In genomic region chr1:16167331-16168143, GRCh38 we compare ENCODE assay signal across 8 cellular contexts. TPM values are rescaled to one million over a fixed set of nuclear protein-coding genes. Genes with fewer than 3 reads are reported as not detected.
DNase-seq lines count a peak whose midpoint lies in the region; ATAC-seq and TF ChIP-seq lines count a peak whose summit lies in the region.

No MANE protein-coding gene starts in this region.

- peaks cover 21% of the 10 kb centered on the region for H3K4me1 ChIP-seq in ectodermal cell (ENCODE audit: control insufficient read depth, insufficient read depth, low read length)
- H3K4me1 ChIP-seq in naive thymus-derived CD4-positive, alpha-beta T cell (ENCODE audit: control insufficient read depth in 2 of 2, insufficient read depth in 2 of 2, low read length in 2 of 2), result peaks cover 24 to 39% of the 10 kb centered on the region in 2 donors

- BruUV-seq in Calu3 (replicated peaks; lab: Mats Ljungman, UMichigan), result no TSS peak

- no peak for TF ChIP-seq CTCF in Calu3 (IDR thresholded peaks at IDR 0.05; ENCODE audit: unreplicated experiment)
- no peak for TF ChIP-seq CTCF in HL-60 (IDR thresholded peaks at IDR 0.05; ENCODE audit: insufficient read depth, low read length)

- POLR2A ChIA-PET in naive thymus-derived CD4-positive, alpha-beta T cell (lab: Charles Lee), result no interaction called here

- ATAC-seq in naive thymus-derived CD4-positive, alpha-beta T cell, result peak; percentile 89
- no peak for ATAC-seq in HG03571 (IDR thresholded peaks at IDR 0.05; ENCODE audit: unreplicated experiment)

- CTCF ChIA-PET in Calu3 (lab: Charles Lee), result no interaction called here
- CTCF ChIA-PET in naive thymus-derived CD4-positive, alpha-beta T cell (lab: Charles Lee), result interaction anchor here (1.7 kb wide), 1 partner anchor 89 kb away, joined by 7 read pairs; no protein-coding TSS in a partner anchor

- H3K36me3 Mint-ChIP-seq in Calu3 (ENCODE audit: insufficient read depth, unreplicated experiment), result peaks cover 35% of the 10 kb centered on the region
- H3K36me3 Mint-ChIP-seq in naive thymus-derived CD4-positive, alpha-beta T cell, result no peaks in the 10 kb centered on the region
- no peaks in the 10 kb centered on the region for H3K36me3 Mint-ChIP-seq in stimulated activated naive CD8-positive, alpha-beta T cell treated with anti-CD3 and anti-CD28 coated beads, Interleukin-15, Interleukin-2, amounts not matched to agents 100 ng/mL and 50 ng/mL, for 24 hours (ENCODE audit: low read depth)

- intact Hi-C loops in Calu3 (cut with micrococcal nuclease; ENCODE audit: unreplicated experiment), result no loop called here
- intact Hi-C loops in naive thymus-derived CD4-positive, alpha-beta T cell (cut with micrococcal nuclease), result loop anchor here in 1 of 2 donors (1.0 kb wide), 1 partner anchor 39 kb away; no protein-coding TSS in a partner anchor

- peak overlapping the region; percentile 61 for H3K4me3 Mint-ChIP-seq in Calu3 (ENCODE audit: low read depth, unreplicated experiment)
- peak overlapping the region; percentile 56 to 85 (median 80) for H3K4me3 Mint-ChIP-seq in naive thymus-derived CD4-positive, alpha-beta T cell
- peak overlapping the region; percentile 13 for H3K4me3 Mint-ChIP-seq in stimulated activated naive CD8-positive, alpha-beta T cell treated with anti-CD3 and anti-CD28 coated beads, Interleukin-15, Interleukin-2, amounts not matched to agents 100 ng/mL and 50 ng/mL, for 24 hours

- peaks cover 34% of the 10 kb centered on the region for H3K27me3 ChIP-seq in HL-60 (ENCODE audit: insufficient read depth, poor library complexity, severe bottlenecking)
- no peaks in the 10 kb centered on the region for H3K27me3 ChIP-seq in ectodermal cell (ENCODE audit: control insufficient read depth, insufficient read depth, low read length, poor library complexity, severe bottlenecking)
- H3K27me3 ChIP-seq in naive thymus-derived CD4-positive, alpha-beta T cell (ENCODE audit: control insufficient read depth in 2 of 2, insufficient read depth in 2 of 2, low read length in 2 of 2), result no peaks in the 10 kb centered on the region

- no peaks in the 10 kb centered on the region for H3K9me3 Mint-ChIP-seq in Calu3 (ENCODE audit: low read depth, unreplicated experiment)
- peaks cover 0 to 1% (median 0%) of the 10 kb centered on the region in 11 donors for H3K9me3 Mint-ChIP-seq in naive thymus-derived CD4-positive, alpha-beta T cell
- no peaks in the 10 kb centered on the region for H3K9me3 Mint-ChIP-seq in stimulated activated naive CD8-positive, alpha-beta T cell treated with anti-CD3 and anti-CD28 coated beads, Interleukin-15, Interleukin-2, amounts not matched to agents 100 ng/mL and 50 ng/mL, for 24 hours

- peaks cover 43% of the 10 kb centered on the region for H3K4me1 Mint-ChIP-seq in Calu3 (ENCODE audit: low read depth, unreplicated experiment)
- peaks cover 31 to 73% (median 53%) of the 10 kb centered on the region in 7 donors for H3K4me1 Mint-ChIP-seq in naive thymus-derived CD4-positive, alpha-beta T cell
- H3K4me1 Mint-ChIP-seq in stimulated activated naive CD8-positive, alpha-beta T cell treated with anti-CD3 and anti-CD28 coated beads, Interleukin-15, Interleukin-2, amounts not matched to agents 100 ng/mL and 50 ng/mL, for 24 hours (ENCODE audit: low read depth), result peaks cover 41% of the 10 kb centered on the region

- WGBS in ectodermal cell, 2 experiments, result 1% methylated on average over 58 to 60 of the region's 60 CpGs

- no peaks in the 10 kb centered on the region for H3K36me3 ChIP-seq in ectodermal cell (ENCODE audit: control insufficient read depth, insufficient read depth, low read length)
- H3K36me3 ChIP-seq in naive thymus-derived CD4-positive, alpha-beta T cell (ENCODE audit: control insufficient read depth in 2 of 3, insufficient read depth in 3 of 3, low read length in 3 of 3), result no peaks in the 10 kb centered on the region

- H3K27ac Mint-ChIP-seq in Calu3 (ENCODE audit: unreplicated experiment), result peak overlapping the region; percentile 63
- H3K27ac Mint-ChIP-seq in naive thymus-derived CD4-positive, alpha-beta T cell, result peak overlapping the region in 5 of 9 donors; percentile 29 to 72 (median 53)
- no peak overlapping the region for H3K27ac Mint-ChIP-seq in stimulated activated naive CD8-positive, alpha-beta T cell treated with anti-CD3 and anti-CD28 coated beads, Interleukin-15, Interleukin-2, amounts not matched to agents 100 ng/mL and 50 ng/mL, for 24 hours

- H3K9me3 ChIP-seq in ectodermal cell (ENCODE audit: control insufficient read depth, low read length), result no peaks in the 10 kb centered on the region
- H3K9me3 ChIP-seq in naive thymus-derived CD4-positive, alpha-beta T cell (ENCODE audit: control insufficient read depth in 2 of 3, low read length in 3 of 3), result no peaks in the 10 kb centered on the region

- no peaks in the 10 kb centered on the region for H3K27me3 Mint-ChIP-seq in Calu3 (ENCODE audit: unreplicated experiment)
- H3K27me3 Mint-ChIP-seq in naive thymus-derived CD4-positive, alpha-beta T cell, result peaks cover 0 to 59% (median 0%) of the 10 kb centered on the region in 5 donors
- peaks cover 4% of the 10 kb centered on the region for H3K27me3 Mint-ChIP-seq in stimulated activated naive CD8-positive, alpha-beta T cell treated with anti-CD3 and anti-CD28 coated beads, Interleukin-15, Interleukin-2, amounts not matched to agents 100 ng/mL and 50 ng/mL, for 24 hours

- H3K4me3 ChIP-seq in HL-60 (replicated peaks; ENCODE audit: insufficient read depth, low read length) (peak overlapping the region; percentile 26; the same call in 1 of the 2 replicates), ectodermal cell (ENCODE audit: insufficient read depth, low read depth, low read length) (peak overlapping the region; percentile 52)
- peak overlapping the region; percentile 41 for H3K4me3 ChIP-seq in naive thymus-derived CD4-positive, alpha-beta T cell (ENCODE audit: low read length)

- no peak overlapping the region for H3K27ac ChIP-seq in HL-60 (replicated peaks)
- peak overlapping the region; percentile 76 for H3K27ac ChIP-seq in ectodermal cell (ENCODE audit: insufficient read depth, low read depth, low read length, poor library complexity, severe bottlenecking)
- H3K27ac ChIP-seq in naive thymus-derived CD4-positive, alpha-beta T cell (ENCODE audit: low read depth, low read length), result peak overlapping the region; percentile 53

- DNase-seq in Calu3 (peak; percentile 73), HL-60 (ENCODE audit: low read depth in 1 of 2, low spot score in 1 of 2) (no peak), NCI-H446 (lab: John Stamatoyannopoulos, UW) (no peak)
- DNase-seq in activated CD4-positive, alpha-beta T cell treated with anti-CD3 and anti-CD28 coated beads, Interleukin-2, amount 50 U/mL, for 1 hour, result peak; percentile 61
- peak; percentile 57 to 77 (median 72) for DNase-seq in naive thymus-derived CD4-positive, alpha-beta T cell

RNA-seq across cellular contexts. Expression of gene EPHA2, which starts 11.7 kb away (rescaled TPM):
- 130 and 161 TPM in 2 replicates for total RNA-seq in Calu3 (2022)
- 28.0 TPM for polyA plus RNA-seq in ectodermal cell (2013, experiment 1 of 4)
- polyA plus RNA-seq in ectodermal cell (2013, experiment 2 of 4), result 24.0 TPM
- polyA plus RNA-seq in ectodermal cell (2013, experiment 3 of 4), result 17.4 TPM
- 17.6 TPM for polyA plus RNA-seq in ectodermal cell (2013, experiment 4 of 4)
- under 1 TPM in 2 of 5 experiments, not detected in 3; 0.59 to 0.61 TPM for total RNA-seq in naive thymus-derived CD4-positive, alpha-beta T cell
- polyA plus RNA-seq in naive thymus-derived CD4-positive, alpha-beta T cell, result under 1 TPM in 1 of 2 donors, not detected in 1; 0.30 TPM

RNA-seq across cellular contexts. Expression of gene ARHGEF19, which starts 44.9 kb away (rescaled TPM):
- total RNA-seq in Calu3 (2022), result 16.6 and 17.2 TPM in 2 replicates
- polyA plus RNA-seq in ectodermal cell (2013, experiment 1 of 4), result 19.8 TPM
- polyA plus RNA-seq in ectodermal cell (2013, experiment 2 of 4), result 22.4 TPM
- polyA plus RNA-seq in ectodermal cell (2013, experiment 3 of 4), result 14.9 TPM
- 15.8 TPM for polyA plus RNA-seq in ectodermal cell (2013, experiment 4 of 4)
- 10 to 100 TPM in 3 of 5 experiments, 1 to 10 TPM in 2; 8.8 to 12.4 (median 10.5) TPM for total RNA-seq in naive thymus-derived CD4-positive, alpha-beta T cell
- polyA plus RNA-seq in naive thymus-derived CD4-positive, alpha-beta T cell, result 1 to 10 TPM; 5.1 to 9.0 TPM

Comparison
In these comparisons a context has a peak if more than half of its experiments do, and no peak if none do; other contexts are left out.
1. DNase-seq: peak in Calu3 (single experiment), activated CD4-positive, alpha-beta T cell treated with anti-CD3 and anti-CD28 coated beads, Interleukin-2, amount 50 U/mL, for 1 hour (single experiment) and naive thymus-derived CD4-positive, alpha-beta T cell (9 of 9); none in HL-60 (0 of 2) and NCI-H446 (0 of 2).
2. H3K4me3 Mint-ChIP-seq: peak in every context shown above with its lines; median percentile 80 in naive thymus-derived CD4-positive, alpha-beta T cell; 61 in Calu3; 13 in stimulated activated naive CD8-positive, alpha-beta T cell treated with anti-CD3 and anti-CD28 coated beads, Interleukin-15, Interleukin-2, amounts not matched to agents 100 ng/mL and 50 ng/mL, for 24 hours.
3. RNA of gene EPHA2, which starts 11.7 kb away (total RNA-seq): 130 to 161 TPM in Calu3; 0.59 to 0.61 TPM in naive thymus-derived CD4-positive, alpha-beta T cell; every median in the first group is over 10 times any median in the second.
4. Peak in every context shown above with its lines, with median percentiles within 50 percentile points of each other: H3K4me3 ChIP-seq.